In genomic region chr7:36283711-36284130, GRCh38 we compare ENCODE assay signal across 7 cellular contexts.
DNase-seq lines count a peak whose midpoint lies in the region; ATAC-seq and TF ChIP-seq lines count a peak whose summit lies in the region.

No MANE protein-coding gene starts in this region.

- H3K27me3 ChIP-seq in right lobe of liver: no peaks in the 10 kb centered on the region

- H3K4me1 Mint-ChIP-seq in T-helper 17 cell: peaks cover 53% of the 10 kb centered on the region

- no peak overlapping the region for H3K4me3 ChIP-seq in right lobe of liver

- no peaks in the 10 kb centered on the region for H3K36me3 ChIP-seq in right lobe of liver

- peak overlapping the region; percentile 3 for H3K4me3 Mint-ChIP-seq in T-helper 17 cell

- peaks cover 0 to 14% (median 4%) of the 10 kb centered on the region in 4 donors for H3K4me1 ChIP-seq in right lobe of liver

- H3K27ac Mint-ChIP-seq in T-helper 17 cell: peak overlapping the region; percentile 100

- intact Hi-C loops in right lobe of liver (cut with DNase I): loop anchor here in 1 of 2 donors (10.0 kb wide), 1 partner anchor 129 kb away; the partner anchor contains the start of gene EEPD1

- H3K9me3 ChIP-seq in T-helper 17 cell (ENCODE audit: control insufficient read depth, low read length, poor library complexity, severe bottlenecking): no peaks in the 10 kb centered on the region
- H3K9me3 ChIP-seq in right lobe of liver: no peaks in the 10 kb centered on the region

- 93% methylated on average over 3 of the region's 7 CpGs for WGBS in right lobe of liver (ENCODE audit: insufficient coverage, low coverage, low lambda C conversion rate, missing lambda C conversion rate)

- TF ChIP-seq CTCF in right lobe of liver (IDR thresholded peaks at IDR 0.05): no peak

- DNase-seq in T-helper 17 cell (no peak), right lobe of liver (peak; percentile 65 to 79 (median 68)), cerebellar nuclear complex (lab: John Stamatoyannopoulos, UW) (no peak), AG08395 (ENCODE audit: low spot score) (no peak)

- no peaks in the 10 kb centered on the region for H3K36me3 Mint-ChIP-seq in T-helper 17 cell (ENCODE audit: low read depth)

- peak; percentile 58 for ATAC-seq in GM18907 (IDR thresholded peaks at IDR 0.05; ENCODE audit: unreplicated experiment)
- peak; percentile 37 for ATAC-seq in HG03025 (IDR thresholded peaks at IDR 0.05; ENCODE audit: low FRiP score, unreplicated experiment)
- peak; percentile 4 for ATAC-seq in T-helper 17 cell
- ATAC-seq in right lobe of liver: peak; percentile 43 to 76 (median 62)
- no peak for ATAC-seq in GM21360 (IDR thresholded peaks at IDR 0.05; ENCODE audit: unreplicated experiment)

- H3K27ac ChIP-seq in right lobe of liver: no peak overlapping the region

- no peak for TF ChIP-seq POLR2A in right lobe of liver (IDR thresholded peaks at IDR 0.05)

- no peaks in the 10 kb centered on the region for H3K27me3 Mint-ChIP-seq in T-helper 17 cell

Comparison
In these comparisons a context has a peak if more than half of its experiments do, and no peak if none do; other contexts are left out.
1. DNase-seq: peak in right lobe of liver (3 of 3); none in T-helper 17 cell (0 of 3), cerebellar nuclear complex (0 of 2) and AG08395 (single experiment).